In the genomic region with DNA sequence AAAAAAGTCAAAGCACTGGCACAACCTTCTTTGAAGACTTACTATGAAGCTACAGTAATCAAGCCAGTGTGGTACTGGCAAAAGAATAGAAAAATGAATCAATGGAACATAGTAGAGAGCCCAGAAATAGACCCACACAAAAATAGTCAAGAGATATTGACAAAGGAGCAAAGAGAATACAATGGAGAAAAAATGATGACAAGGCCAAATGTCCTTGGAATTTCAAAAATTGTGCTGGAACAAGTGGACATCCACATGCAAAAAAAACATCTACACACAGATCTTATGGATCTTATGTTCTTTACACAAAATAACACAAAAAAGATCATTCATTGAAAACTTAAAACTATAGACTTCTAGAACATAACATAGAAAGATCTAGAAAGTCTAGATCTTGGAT, we compare ENCODE assay signal across 27 cellular contexts.
"Had no signal": no experiment of that assay in that cellular context is flagged by ENCODE, and none has a peak within 500 bp of the region (broad histone marks: within the 10 kb centered on the region; RNA-seq: fewer than 3 reads in every experiment).

No MANE protein-coding gene starts in this region.

- H3K36me3 ChIP-seq: stomach, suprapubic skin, thoracic aorta, thyroid gland, tibial artery, tibial nerve, transverse colon, upper lobe of left lung, upper lobe of right lung, uterus, vagina had no signal

- H3K27ac ChIP-seq: stomach, suprapubic skin, testis, thoracic aorta, thyroid gland, tibial artery, tibial nerve, transverse colon, upper lobe of left lung, upper lobe of right lung, uterus, vagina had no signal

- H3K4me1 ChIP-seq: stomach, suprapubic skin, testis, thyroid gland, tibial nerve, transverse colon, upper lobe of left lung, upper lobe of right lung, uterus, vagina had no signal

- H3K4me3 ChIP-seq: stomach, suprapubic skin, testis, thoracic aorta, thyroid gland, tibial artery, tibial nerve, transverse colon, upper lobe of left lung, upper lobe of right lung, uterus, vagina had no signal

- H3K27me3 ChIP-seq: stomach, suprapubic skin, testis, thyroid gland, tibial artery, tibial nerve, transverse colon, upper lobe of left lung, upper lobe of right lung, uterus, vagina had no signal

- DNase-seq: stimulated activated CD4-positive, alpha-beta T cell treated with anti-CD3 and anti-CD28 coated beads, Interleukin-2, amount 100 ng/mL, for 48 hours; stimulated activated CD4-positive, alpha-beta T cell treated with anti-CD3 and anti-CD28 coated beads, Interleukin-4, amount 100 ng/mL, for 1 hour; stimulated activated CD4-positive, alpha-beta T cell treated with anti-CD3 and anti-CD28 coated beads, Interleukin-4, amount 100 ng/mL, for 24 hours; stimulated activated CD4-positive, alpha-beta T cell treated with anti-CD3 and anti-CD28 coated beads, Interleukin-4, amount 100 ng/mL, for 4 hours; stimulated activated CD8-positive, alpha-beta memory T cell treated with anti-CD3 and anti-CD28 coated beads, Interleukin-4, amount 100 ng/mL, for 48 hours; stimulated activated naive B cell treated with anti-CD40 and anti-IgM and Interleukin-4, amounts not matched to agents 10 μg/mL and 1 μg/mL and 100 μg/mL, for 72 hours; stimulated activated naive CD4-positive, alpha-beta T cell; stimulated activated naive CD4-positive, alpha-beta T cell treated with Interleukin-2 at 50 U/mL for 16 hours; stimulated activated naive CD8-positive, alpha-beta T cell treated with anti-CD3 and anti-CD28 coated beads, Interleukin-15, amount 100 ng/mL, for 72 hours; stimulated activated naive CD8-positive, alpha-beta T cell treated with anti-CD3 and anti-CD28 coated beads, Interleukin-15, Interleukin-2, amounts not matched to agents 100 U/mL and 50 U/mL, for 24 hours; stomach; substantia nigra; testis; thyroid gland; tibial artery; transverse colon; trophoblast cell; upper lobe of left lung; upper lobe of right lung; uterus had no signal

- FAIRE-seq: urothelium cell line had no signal

- H3K9me3 ChIP-seq: stomach, suprapubic skin, testis, thoracic aorta, thyroid gland, tibial artery, tibial nerve, transverse colon, upper lobe of left lung, upper lobe of right lung, uterus, vagina had no signal

- ATAC-seq: stimulated activated effector memory CD8-positive, alpha-beta T cell treated with anti-CD3 and anti-CD28 coated beads, Interleukin-12 subunit alpha, Interleukin-12 subunit beta, amount 100 ng/mL, for 72 hours; stimulated activated memory B cell treated with anti-CD40 and anti-IgM and Interleukin-4, amounts not matched to agents 10 μg/mL and 1 μg/mL and 100 μg/mL, for 72 hours; stimulated activated naive B cell treated with anti-CD40 and anti-IgM and Interleukin-4, amounts not matched to agents 10 μg/mL and 1 μg/mL and 100 μg/mL, for 72 hours; stimulated activated naive CD8-positive, alpha-beta T cell treated with anti-CD3 and anti-CD28 coated beads, Interleukin-15, amount 100 ng/mL, for 72 hours; stimulated activated naive CD8-positive, alpha-beta T cell treated with anti-CD3 and anti-CD28 coated beads, Interleukin-15, Interleukin-2, amounts not matched to agents 100 U/mL and 50 U/mL, for 24 hours; upper lobe of right lung had no signal
